In the genomic region with DNA sequence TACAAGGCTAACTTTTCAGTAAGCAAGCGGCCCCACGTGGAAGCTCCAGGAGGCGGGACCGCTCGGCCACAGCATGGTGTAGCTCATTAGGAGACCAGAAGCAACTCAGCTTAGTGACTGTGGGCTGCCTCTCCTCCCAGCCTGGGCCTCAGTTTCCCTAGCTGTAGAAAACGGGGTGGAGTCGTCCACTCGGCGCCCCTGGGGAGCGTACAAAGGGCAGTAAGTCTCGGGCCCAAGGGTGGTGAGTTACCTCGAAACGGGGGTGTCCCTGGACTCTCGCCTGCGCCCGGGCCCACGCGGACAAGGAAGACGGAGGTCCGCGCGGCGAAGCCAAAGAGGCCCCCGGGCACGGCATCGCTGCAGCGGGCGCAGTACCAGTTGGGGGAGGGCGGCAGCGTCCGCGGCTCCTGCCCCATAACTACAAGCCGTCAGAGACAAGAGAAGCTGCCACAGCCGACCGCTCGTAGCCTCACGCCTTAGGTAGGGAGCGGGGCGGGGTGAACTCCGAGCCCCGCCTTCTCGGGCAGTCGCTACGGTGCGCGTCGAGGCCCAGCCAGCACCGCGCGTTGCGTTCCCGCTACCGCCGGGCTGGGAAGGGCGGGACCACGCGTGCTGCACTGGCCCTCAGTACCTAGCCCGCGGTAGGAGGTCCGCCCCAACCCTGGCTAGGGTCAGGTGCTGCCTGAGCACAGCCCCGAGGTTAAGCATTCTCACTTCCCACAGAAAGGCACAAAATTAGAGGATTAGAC, we compare ENCODE assay signal across 8 cellular contexts. TPM values are rescaled to one million over a fixed set of nuclear protein-coding genes. Genes with fewer than 3 reads are reported as not detected.
DNase-seq lines count a peak whose midpoint lies in the region; ATAC-seq and TF ChIP-seq lines count a peak whose summit lies in the region.

A gene with protein sequence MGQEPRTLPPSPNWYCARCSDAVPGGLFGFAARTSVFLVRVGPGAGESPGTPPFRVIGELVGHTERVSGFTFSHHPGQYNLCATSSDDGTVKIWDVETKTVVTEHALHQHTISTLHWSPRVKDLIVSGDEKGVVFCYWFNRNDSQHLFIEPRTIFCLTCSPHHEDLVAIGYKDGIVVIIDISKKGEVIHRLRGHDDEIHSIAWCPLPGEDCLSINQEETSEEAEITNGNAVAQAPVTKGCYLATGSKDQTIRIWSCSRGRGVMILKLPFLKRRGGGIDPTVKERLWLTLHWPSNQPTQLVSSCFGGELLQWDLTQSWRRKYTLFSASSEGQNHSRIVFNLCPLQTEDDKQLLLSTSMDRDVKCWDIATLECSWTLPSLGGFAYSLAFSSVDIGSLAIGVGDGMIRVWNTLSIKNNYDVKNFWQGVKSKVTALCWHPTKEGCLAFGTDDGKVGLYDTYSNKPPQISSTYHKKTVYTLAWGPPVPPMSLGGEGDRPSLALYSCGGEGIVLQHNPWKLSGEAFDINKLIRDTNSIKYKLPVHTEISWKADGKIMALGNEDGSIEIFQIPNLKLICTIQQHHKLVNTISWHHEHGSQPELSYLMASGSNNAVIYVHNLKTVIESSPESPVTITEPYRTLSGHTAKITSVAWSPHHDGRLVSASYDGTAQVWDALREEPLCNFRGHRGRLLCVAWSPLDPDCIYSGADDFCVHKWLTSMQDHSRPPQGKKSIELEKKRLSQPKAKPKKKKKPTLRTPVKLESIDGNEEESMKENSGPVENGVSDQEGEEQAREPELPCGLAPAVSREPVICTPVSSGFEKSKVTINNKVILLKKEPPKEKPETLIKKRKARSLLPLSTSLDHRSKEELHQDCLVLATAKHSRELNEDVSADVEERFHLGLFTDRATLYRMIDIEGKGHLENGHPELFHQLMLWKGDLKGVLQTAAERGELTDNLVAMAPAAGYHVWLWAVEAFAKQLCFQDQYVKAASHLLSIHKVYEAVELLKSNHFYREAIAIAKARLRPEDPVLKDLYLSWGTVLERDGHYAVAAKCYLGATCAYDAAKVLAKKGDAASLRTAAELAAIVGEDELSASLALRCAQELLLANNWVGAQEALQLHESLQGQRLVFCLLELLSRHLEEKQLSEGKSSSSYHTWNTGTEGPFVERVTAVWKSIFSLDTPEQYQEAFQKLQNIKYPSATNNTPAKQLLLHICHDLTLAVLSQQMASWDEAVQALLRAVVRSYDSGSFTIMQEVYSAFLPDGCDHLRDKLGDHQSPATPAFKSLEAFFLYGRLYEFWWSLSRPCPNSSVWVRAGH (N-terminal part only) (minus strand): TSS at position 494 of the 749 bp plus-strand sequence. CDS start 78 bp downstream, at position 416.

- H3K27ac Mint-ChIP-seq in activated naive CD8-positive, alpha-beta T cell treated with anti-CD3 and anti-CD28 coated beads, Interleukin-2, amount 50 U/mL, for 24 hours = peak within 1 kb of the TSS; percentile 87

- peak; percentile 83 for ATAC-seq in HG02571 (IDR thresholded peaks at IDR 0.05; ENCODE audit: unreplicated experiment)
- peak; percentile 96 for ATAC-seq in activated naive CD8-positive, alpha-beta T cell treated with anti-CD3 and anti-CD28 coated beads, Interleukin-2, amount 50 U/mL, for 24 hours

- intact Hi-C loops in cardiac septum (cut with DNase I) (loop anchor here (10.0 kb wide), 1 partner anchor 283 kb away; no protein-coding TSS in a partner anchor), transverse colon (cut with DNase I; ENCODE audit: low total_unique reads) (no loop called here)

- H3K36me3 Mint-ChIP-seq in activated naive CD8-positive, alpha-beta T cell treated with anti-CD3 and anti-CD28 coated beads, Interleukin-2, amount 50 U/mL, for 24 hours (ENCODE audit: low read depth) = peaks cover 29% of the 10 kb centered on the region

- H3K36me3 ChIP-seq in transverse colon = peaks cover 0 to 8% (median 0%) of the 10 kb centered on the region in 4 donors

- 0 to 1% methylated on average over 3 to 42 of the region's 61 CpGs for WGBS in transverse colon (ENCODE audit: low coverage in 1 of 2), 2 donors

- peaks cover 57% of the 10 kb centered on the region for H3K4me1 Mint-ChIP-seq in activated naive CD8-positive, alpha-beta T cell treated with anti-CD3 and anti-CD28 coated beads, Interleukin-2, amount 50 U/mL, for 24 hours

- H3K27me3 ChIP-seq in transverse colon = no peaks in the 10 kb centered on the region

- peak within 1 kb of the TSS; percentile 65 to 86 (median 80) for H3K27ac ChIP-seq in transverse colon

- H3K4me3 Mint-ChIP-seq in activated naive CD8-positive, alpha-beta T cell treated with anti-CD3 and anti-CD28 coated beads, Interleukin-2, amount 50 U/mL, for 24 hours = peak within 1 kb of the TSS; percentile 87

- no peaks in the 10 kb centered on the region for H3K9me3 Mint-ChIP-seq in activated naive CD8-positive, alpha-beta T cell treated with anti-CD3 and anti-CD28 coated beads, Interleukin-2, amount 50 U/mL, for 24 hours

- DNase-seq in NCI-H1048 (lab: John Stamatoyannopoulos, UW) (peak; percentile 74), SW480 (ENCODE audit: low spot score) (peak; percentile 90), cardiac septum (ENCODE audit: low spot score) (peak; percentile 95), pons (ENCODE audit: low spot score) (peak; percentile 76), transverse colon (peak; percentile 90)
- DNase-seq in activated naive CD8-positive, alpha-beta T cell treated with anti-CD3 and anti-CD28 coated beads, Interleukin-2, amount 50 U/mL, for 24 hours = peak; percentile 86

- H3K9me3 ChIP-seq in transverse colon = no peaks in the 10 kb centered on the region

- TF ChIP-seq POLR2A in GM10847 (IDR thresholded peaks at IDR 0.05; ENCODE audit: extremely low read depth, insufficient read length) (peak; percentile 55), transverse colon (IDR thresholded peaks at IDR 0.05) (peak; percentile 42)

- in situ Hi-C loops in transverse colon (cut with MboI; ENCODE audit: low pct_ligation_motif_present in 1 of 4, low pct_unique_long_range_greater_than_20kb in 1 of 4, low sequenced_read_pairs in 3 of 4) = no loop called here

- H3K4me3 ChIP-seq in transverse colon = peak within 1 kb of the TSS; percentile 71 to 85 (median 73)

- peaks cover 6 to 37% (median 28%) of the 10 kb centered on the region in 4 donors for H3K4me1 ChIP-seq in transverse colon

- peaks cover 3% of the 10 kb centered on the region for H3K27me3 Mint-ChIP-seq in activated naive CD8-positive, alpha-beta T cell treated with anti-CD3 and anti-CD28 coated beads, Interleukin-2, amount 50 U/mL, for 24 hours

- TF ChIP-seq EP300 in transverse colon (IDR thresholded peaks at IDR 0.05; ENCODE audit: low read depth) = no peak

- TF ChIP-seq CTCF in transverse colon (IDR thresholded peaks at IDR 0.05) = no peak

RNA-seq across cellular contexts. Expression of the gene that starts here (rescaled TPM):
- total RNA-seq in cardiac septum = 14.2 TPM
- 10 to 100 TPM in 1 of 4 donors, 1 to 10 TPM in 3; 3.4 to 39.4 (median 7.3) TPM for total RNA-seq in transverse colon

Comparison
In these comparisons a context has a peak if more than half of its experiments do, and no peak if none do; other contexts are left out.
1. Peak in every context shown above with its lines: DNase-seq, ATAC-seq, H3K4me3 ChIP-seq and H3K27ac ChIP-seq.